Comparison of ENCODE assay signal across 19 cellular contexts in genomic region chr20:33019465-33020277, GRCh38. TPM values are rescaled to one million over a fixed set of nuclear protein-coding genes. Genes with fewer than 3 reads are reported as not detected.
"Had no signal": no experiment of that assay in that cellular context is flagged by ENCODE, and none has a peak within 500 bp of the region (broad histone marks: within the 10 kb centered on the region; RNA-seq: fewer than 3 reads in every experiment).

No MANE protein-coding gene starts in this region.

- H3K4me3 Mint-ChIP-seq: immature natural killer cell; memory B cell; natural killer cell treated with Interleukin-12 subunit alpha and Interleukin-12 subunit beta and Interleukin-15 and Interleukin-18, amount 100 ng/mL, for 72 hours had no signal

- ATAC-seq: lower lobe of right lung; natural killer cell treated with Interleukin-12 subunit alpha and Interleukin-12 subunit beta and Interleukin-15 and Interleukin-18, amount 100 ng/mL, for 72 hours; psoas muscle had no signal

- H3K9me3 Mint-ChIP-seq: immature natural killer cell; memory B cell; natural killer cell treated with Interleukin-12 subunit alpha and Interleukin-12 subunit beta and Interleukin-15 and Interleukin-18, amount 100 ng/mL, for 72 hours had no signal

- H3K36me3 Mint-ChIP-seq: immature natural killer cell; memory B cell; natural killer cell treated with Interleukin-12 subunit alpha and Interleukin-12 subunit beta and Interleukin-15 and Interleukin-18, amount 100 ng/mL, for 72 hours had no signal

- H3K4me1 ChIP-seq: esophagus squamous epithelium, left ventricle myocardium inferior, lower lobe of right lung, psoas muscle, sigmoid colon had no signal

- H3K36me3 ChIP-seq: esophagus squamous epithelium, left ventricle myocardium inferior, lower lobe of right lung, sigmoid colon had no signal

- H3K27ac Mint-ChIP-seq: immature natural killer cell; memory B cell; natural killer cell treated with Interleukin-12 subunit alpha and Interleukin-12 subunit beta and Interleukin-15 and Interleukin-18, amount 100 ng/mL, for 72 hours had no signal

- H3K9me3 ChIP-seq: esophagus squamous epithelium, left ventricle myocardium inferior, lower lobe of right lung, psoas muscle, sigmoid colon had no signal

- DNase-seq: dermis blood vessel endothelial cell; esophagus squamous epithelium; foreskin fibroblast; immature natural killer cell; left ventricle myocardium inferior; lower lobe of right lung; midbrain; sigmoid colon; stimulated activated CD4-positive, alpha-beta T cell treated with anti-CD3 and anti-CD28 coated beads, Interleukin-12 subunit alpha, Interleukin-12 subunit beta, amount 100 ng/mL, for 4 hours; stimulated activated CD4-positive, alpha-beta T cell treated with anti-CD3 and anti-CD28 coated beads, Interleukin-2, amount 100 ng/mL, for 48 hours; stimulated activated naive CD4-positive, alpha-beta T cell treated with Interleukin-2 at 50 U/mL for 16 hours; trophoblast cell had no signal

- H3K4me3 ChIP-seq: esophagus squamous epithelium, left ventricle myocardium inferior, lower lobe of right lung, psoas muscle, sigmoid colon, skin epidermis had no signal

RNA-seq across cellular contexts. Expression of gene BPIFB6, which starts 11.8 kb away (rescaled TPM):
- total RNA-seq: dermis blood vessel endothelial cell; epithelial cell of proximal tubule; esophagus squamous epithelium; left ventricle myocardium inferior; lower lobe of right lung; natural killer cell treated with Interleukin-12 subunit alpha and Interleukin-12 subunit beta and Interleukin-15 and Interleukin-18, amount 100 ng/mL, for 72 hours; omental fat pad; psoas muscle; sigmoid colon; urinary bladder had no signal

RNA-seq across cellular contexts. Expression of gene BPIFB2, which starts 12.2 kb away (rescaled TPM):
- total RNA-seq: dermis blood vessel endothelial cell; epithelial cell of proximal tubule; left ventricle myocardium inferior; natural killer cell treated with Interleukin-12 subunit alpha and Interleukin-12 subunit beta and Interleukin-15 and Interleukin-18, amount 100 ng/mL, for 72 hours; omental fat pad; psoas muscle; sigmoid colon; urinary bladder had no signal

RNA-seq across cellular contexts. Expression of gene SUN5, which starts 15.4 kb away (rescaled TPM):
- total RNA-seq: dermis blood vessel endothelial cell; epithelial cell of proximal tubule; esophagus squamous epithelium; left ventricle myocardium inferior; lower lobe of right lung; natural killer cell treated with Interleukin-12 subunit alpha and Interleukin-12 subunit beta and Interleukin-15 and Interleukin-18, amount 100 ng/mL, for 72 hours; omental fat pad; psoas muscle; sigmoid colon; urinary bladder had no signal

RNA-seq across cellular contexts. Expression of gene BPIFB3, which starts 34.0 kb away (rescaled TPM):
- total RNA-seq: dermis blood vessel endothelial cell; epithelial cell of proximal tubule; esophagus squamous epithelium; left ventricle myocardium inferior; lower lobe of right lung; natural killer cell treated with Interleukin-12 subunit alpha and Interleukin-12 subunit beta and Interleukin-15 and Interleukin-18, amount 100 ng/mL, for 72 hours; omental fat pad; psoas muscle; sigmoid colon; urinary bladder had no signal

RNA-seq across cellular contexts. Expression of gene BPIFB4, which starts 59.8 kb away (rescaled TPM):
- total RNA-seq: dermis blood vessel endothelial cell; epithelial cell of proximal tubule; esophagus squamous epithelium; left ventricle myocardium inferior; lower lobe of right lung; natural killer cell treated with Interleukin-12 subunit alpha and Interleukin-12 subunit beta and Interleukin-15 and Interleukin-18, amount 100 ng/mL, for 72 hours; omental fat pad; psoas muscle; sigmoid colon; urinary bladder had no signal
